In the genomic region with DNA sequence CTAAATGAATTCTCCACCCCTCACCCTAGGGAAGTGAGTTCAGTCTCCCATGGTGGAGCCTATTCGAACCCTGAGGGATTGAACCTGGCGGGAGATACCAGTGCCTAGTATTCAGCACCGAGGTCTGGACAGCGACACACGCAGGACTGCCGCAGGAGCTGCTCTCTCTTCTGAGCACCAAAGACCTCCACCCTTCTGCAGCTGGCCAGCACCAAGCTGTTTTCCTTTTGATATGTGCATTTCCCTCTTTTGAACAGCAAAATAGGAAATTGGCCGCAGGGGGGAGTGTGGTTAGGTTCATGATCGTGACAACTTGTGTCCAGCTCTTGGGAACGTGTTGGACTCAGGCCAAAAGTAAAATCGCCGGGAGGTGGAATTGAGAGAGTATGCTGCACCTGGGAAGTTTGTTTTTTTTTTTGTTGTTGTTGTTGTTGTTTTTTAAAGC, we compare ENCODE assay signal across 8 cellular contexts. TPM values are rescaled to one million over a fixed set of nuclear protein-coding genes. Genes with fewer than 3 reads are reported as not detected.
DNase-seq lines count a peak whose midpoint lies in the region; ATAC-seq and TF ChIP-seq lines count a peak whose summit lies in the region.

No MANE protein-coding gene starts in this region.

- POLR2A ChIA-PET in Caco-2 (lab: Charles Lee) = no interaction called here

- intact Hi-C loops in Caco-2 (cut with micrococcal nuclease; ENCODE audit: unreplicated experiment) = loop anchor here (5.0 kb wide), 2 partner anchors 48 to 82 kb away; no protein-coding TSS in a partner anchor

- H3K4me3 Mint-ChIP-seq in Caco-2 (ENCODE audit: unreplicated experiment) (no peak overlapping the region), immature natural killer cell (no peak overlapping the region)

- peaks cover 1% of the 10 kb centered on the region; the same call in 1 of the 2 replicates for H3K27me3 ChIP-seq in Caco-2 (replicated peaks; ENCODE audit: control insufficient read depth, insufficient read depth, low read length)
- H3K27me3 ChIP-seq in brain microvascular endothelial cell (replicated peaks) = peaks cover 21% of the 10 kb centered on the region

- H3K4me3 ChIP-seq in Caco-2 (ENCODE audit: low read depth, low read length) = no peak overlapping the region
- no peak overlapping the region for H3K4me3 ChIP-seq in brain microvascular endothelial cell (ENCODE audit: low read depth, low read length)

- no peaks in the 10 kb centered on the region for H3K9me3 Mint-ChIP-seq in Caco-2 (ENCODE audit: unreplicated experiment)
- peaks cover 3 to 27% (median 5%) of the 10 kb centered on the region in 6 donors for H3K9me3 Mint-ChIP-seq in immature natural killer cell

- in situ Hi-C loops in SK-MEL-5 (cut with HindIII; ENCODE audit: low pct_unique_long_range_greater_than_20kb, low sequenced_read_pairs) (no loop called here), brain microvascular endothelial cell (cut with HindIII; ENCODE audit: low pct_ligation_motif_present, low sequenced_read_pairs) (no loop called here)

- ATAC-seq in GM21447 (IDR thresholded peaks at IDR 0.05; ENCODE audit: unreplicated experiment) = peak; percentile 62

- H3K9me3 ChIP-seq in Caco-2 = no peaks in the 10 kb centered on the region

- H3K4me1 Mint-ChIP-seq in Caco-2 (ENCODE audit: low read depth, unreplicated experiment) (peaks cover 6% of the 10 kb centered on the region), immature natural killer cell (peaks cover 0 to 2% of the 10 kb centered on the region in 2 donors)

- no peak overlapping the region for H3K27ac ChIP-seq in brain microvascular endothelial cell

- H3K27me3 Mint-ChIP-seq in Caco-2 (ENCODE audit: insufficient read depth, unreplicated experiment) (peaks cover 36% of the 10 kb centered on the region), immature natural killer cell (ENCODE audit: low read depth in 3 of 3) (peaks cover 18 to 36% (median 28%) of the 10 kb centered on the region in 3 donors)

- H3K36me3 Mint-ChIP-seq in Caco-2 (ENCODE audit: insufficient read depth, unreplicated experiment) (no peaks in the 10 kb centered on the region), immature natural killer cell (no peaks in the 10 kb centered on the region)

- no TSS peak for BruUV-seq in Caco-2 (replicated peaks; lab: Mats Ljungman, UMichigan)

- no peaks in the 10 kb centered on the region for H3K4me1 ChIP-seq in Caco-2

- DNase-seq in Caco-2 (peak; percentile 63 to 77), Kasumi-1 (lab: John Stamatoyannopoulos, UW) (peak; percentile 66 to 82), SK-MEL-5 (ENCODE audit: low read depth, low spot score) (peak; percentile 88), brain microvascular endothelial cell (peak; percentile 73), immature natural killer cell (peak in 2 of 3 donors; percentile 6 to 12), germinal center (ENCODE audit: low spot score) (no peak)
- DNase-seq in stimulated activated CD4-positive, alpha-beta T cell treated with anti-CD3 and anti-CD28 coated beads, Interleukin-4, amount 100 ng/mL, for 1 hour = peak; percentile 54

- TF ChIP-seq CTCF in Caco-2 (IDR thresholded peaks at IDR 0.05; ENCODE audit: insufficient read depth in 1 of 2, low read depth in 1 of 2, low read length in 1 of 2, severe bottlenecking in 1 of 2, unreplicated experiment in 1 of 2) (no peak), brain microvascular endothelial cell (IDR thresholded peaks at IDR 0.05; ENCODE audit: low read depth, low read length, missing control alignments) (peak; percentile 37)

- H3K27ac Mint-ChIP-seq in Caco-2 (ENCODE audit: unreplicated experiment) (no peak overlapping the region), immature natural killer cell (no peak overlapping the region)

- no peaks in the 10 kb centered on the region for H3K36me3 ChIP-seq in Caco-2 (ENCODE audit: control insufficient read depth, insufficient read depth, low read length)
- H3K36me3 ChIP-seq in brain microvascular endothelial cell (replicated peaks) = no peaks in the 10 kb centered on the region

- CTCF ChIA-PET in Caco-2 (lab: Charles Lee) = interaction anchor here (0.6 to 0.7 kb wide), 2 partner anchors 65 to 179 kb away, joined by 3 to 5 read pairs; no protein-coding TSS in a partner anchor

RNA-seq across cellular contexts. Expression of gene PCSK1, which starts 1.2 kb away (rescaled TPM):
- 0.41 TPM in 1 of 2 replicates, not detected in the other for total RNA-seq in Caco-2 (2022)
- total RNA-seq in SK-MEL-5 (2014; rRNA removed; shearing (Covaris generic)) = 10.9 and 13.6 TPM in 2 replicates
- polyA plus RNA-seq in SK-MEL-5 (2015; cell fraction: cytosol; rRNA removed) = 7.5 and 11.0 TPM in 2 replicates
- 3.0 and 9.2 TPM in 2 replicates for polyA plus RNA-seq in SK-MEL-5 (2015; cell fraction: nucleus; rRNA removed)
- polyA plus RNA-seq in immature natural killer cell = not detected
